Comparison of ENCODE assay signal across 19 cellular contexts in the genomic region with DNA sequence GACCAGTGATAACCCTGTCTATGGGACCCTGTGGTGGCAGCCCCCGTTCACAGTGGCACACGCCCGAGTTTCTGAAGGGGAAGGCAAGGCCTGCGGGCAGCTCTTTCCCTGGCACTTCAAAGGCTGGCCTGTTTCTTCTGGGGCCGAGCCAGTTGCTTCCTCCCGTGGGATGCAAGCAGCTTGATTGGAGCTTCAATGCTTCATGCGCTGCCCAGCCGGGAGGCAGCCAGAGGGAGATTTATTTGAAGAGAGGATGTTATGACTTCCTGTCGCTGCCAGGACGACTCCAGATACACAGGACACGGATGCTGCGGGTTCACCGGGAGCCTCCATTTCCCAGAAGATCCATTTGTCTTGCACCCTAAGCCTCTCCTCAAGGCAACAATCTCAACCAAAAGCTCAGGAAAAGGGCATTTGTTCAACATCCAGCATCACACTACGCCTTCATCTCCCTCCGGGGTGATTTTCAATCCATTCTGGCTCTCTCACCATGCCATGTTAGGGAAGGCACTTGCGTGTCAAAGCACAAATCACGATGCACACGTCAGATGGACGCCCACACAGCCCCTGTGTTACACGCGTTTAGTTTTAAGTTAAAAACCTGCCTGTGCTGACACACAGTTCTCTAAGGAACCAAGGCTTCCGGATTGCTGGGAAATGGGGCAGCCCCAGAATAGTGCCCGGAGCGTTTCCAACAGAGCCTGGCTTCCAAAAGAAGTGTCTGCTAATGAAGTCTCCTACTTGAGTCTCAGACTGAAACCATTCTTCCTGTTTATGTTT.
"Had no signal": no experiment of that assay in that cellular context is flagged by ENCODE, and none has a peak within 500 bp of the region (broad histone marks: within the 10 kb centered on the region; RNA-seq: fewer than 3 reads in every experiment).

No MANE protein-coding gene starts in this region.

- ATAC-seq: activated CD8-positive, alpha-beta T cell treated with anti-CD3 and anti-CD28 coated beads, Interleukin-2, amount 10 ng/mL, durations not matched to agents 7 days and 5 days; activated T-cell treated with anti-CD3 and anti-CD28 coated beads, Interleukin-2, amount 50 U/mL, for 4 hours; body of pancreas; foreskin keratinocyte; left ventricle myocardium superior; pancreas; stimulated activated naive B cell treated with anti-CD40 and anti-IgM and Interleukin-4, amounts not matched to agents 10 μg/mL and 1 μg/mL and 100 μg/mL, for 72 hours had no signal

- DNase-seq: activated B cell treated with CpG ODN at 0.5 μM for 24 hours; activated CD4-positive, alpha-beta T cell treated with anti-CD3 and anti-CD28 coated beads for 48 hours; activated CD8-positive, alpha-beta memory T cell treated with anti-CD3 and anti-CD28 coated beads, Interleukin-2, amount 50 U/mL, for 4 hours; activated CD8-positive, alpha-beta T cell treated with anti-CD3 and anti-CD28 coated beads, Interleukin-2, amount 10 ng/mL, durations not matched to agents 7 days and 5 days; activated naive CD4-positive, alpha-beta T cell treated with anti-CD3 and anti-CD28 coated beads for 36 hours; activated T-cell treated with anti-CD3 and anti-CD28 coated beads, Interleukin-2, amount 50 U/mL, for 4 hours; body of pancreas; endodermal cell; foreskin keratinocyte; kidney glomerular epithelial cell; left ventricle myocardium superior; naive B cell; pancreas; sigmoid colon; stimulated activated CD4-positive, alpha-beta T cell treated with anti-CD3 and anti-CD28 coated beads, Interleukin-4, amount 100 ng/mL, for 4 hours; stimulated activated naive B cell treated with anti-CD40 and anti-IgM and Interleukin-4, amounts not matched to agents 10 μg/mL and 1 μg/mL and 100 μg/mL, for 72 hours; thyroid gland had no signal

- H3K4me3 Mint-ChIP-seq: activated B cell treated with CpG ODN at 0.5 μM for 24 hours; activated CD8-positive, alpha-beta T cell treated with anti-CD3 and anti-CD28 coated beads, Interleukin-2, amount 10 ng/mL, durations not matched to agents 7 days and 5 days; activated naive CD4-positive, alpha-beta T cell treated with anti-CD3 and anti-CD28 coated beads for 36 hours; activated T-cell treated with anti-CD3 and anti-CD28 coated beads, Interleukin-2, amount 50 U/mL, for 4 hours; endodermal cell; stimulated activated naive B cell treated with anti-CD40 and anti-IgM and Interleukin-4, amounts not matched to agents 10 μg/mL and 1 μg/mL and 100 μg/mL, for 72 hours; T-helper 2 cell treated with Interferon-gamma antibody and Interleukin-4, amounts not matched to agents 5 μg/mL and 100 μg/mL, for 36 hours had no signal

- H3K9me3 ChIP-seq: body of pancreas, pancreas, thyroid gland had no signal

- H3K36me3 Mint-ChIP-seq: naive B cell; stimulated activated naive B cell treated with anti-CD40 and anti-IgM and Interleukin-4, amounts not matched to agents 10 μg/mL and 1 μg/mL and 100 μg/mL, for 72 hours had no signal

- H3K27ac Mint-ChIP-seq: activated B cell treated with CpG ODN at 0.5 μM for 24 hours; activated CD8-positive, alpha-beta T cell treated with anti-CD3 and anti-CD28 coated beads, Interleukin-2, amount 10 ng/mL, durations not matched to agents 7 days and 5 days; activated naive CD4-positive, alpha-beta T cell treated with anti-CD3 and anti-CD28 coated beads for 36 hours; endodermal cell; naive B cell; stimulated activated naive B cell treated with anti-CD40 and anti-IgM and Interleukin-4, amounts not matched to agents 10 μg/mL and 1 μg/mL and 100 μg/mL, for 72 hours; T-helper 2 cell treated with Interferon-gamma antibody and Interleukin-4, amounts not matched to agents 5 μg/mL and 100 μg/mL, for 36 hours had no signal

- H3K4me1 Mint-ChIP-seq: activated B cell treated with CpG ODN at 0.5 μM for 24 hours; stimulated activated naive B cell treated with anti-CD40 and anti-IgM and Interleukin-4, amounts not matched to agents 10 μg/mL and 1 μg/mL and 100 μg/mL, for 72 hours had no signal

- H3K27me3 ChIP-seq: body of pancreas, foreskin keratinocyte, pancreas, sigmoid colon, thyroid gland had no signal

- H3K4me3 ChIP-seq: body of pancreas, pancreas, sigmoid colon, thyroid gland had no signal

- H3K36me3 ChIP-seq: pancreas, sigmoid colon, thyroid gland had no signal

- H3K27ac ChIP-seq: body of pancreas, epithelial cell of prostate, foreskin keratinocyte, pancreas, sigmoid colon, thyroid gland had no signal
